ENCODE assay signal across 2 cellular contexts in the genomic region with DNA sequence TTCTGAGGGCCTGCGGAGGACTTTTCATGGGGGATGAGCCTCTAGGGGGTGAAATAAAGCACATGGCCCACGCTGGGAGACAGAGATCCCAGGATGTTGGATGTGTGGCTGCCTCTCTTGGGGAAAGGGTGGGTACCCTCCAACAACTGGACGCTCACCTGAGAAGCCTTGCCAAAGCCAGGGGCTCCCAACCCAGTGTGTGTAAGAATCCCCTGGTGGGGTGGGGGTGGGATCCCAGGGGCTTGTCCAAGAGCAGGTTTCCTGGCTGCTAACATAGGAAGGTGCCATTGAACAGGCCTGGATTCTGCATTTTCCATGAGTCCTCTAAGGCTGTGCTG.
TF ChIP-seq lines count a peak whose summit lies in the region.

No MANE protein-coding gene starts in this region.

TF ChIP-seq in liver, 16 proteins besides CTCF, POLR2A, EP300 and RAD21:
- TF ChIP-seq ZBTB33 (IDR thresholded peaks at IDR 0.05) (no peak), NR2F2 (IDR thresholded peaks at IDR 0.05) (no peak), JUND (IDR thresholded peaks at IDR 0.05) (no peak), HNF4A (conservative IDR thresholded peaks at IDR 0.05) (no peak), HNF4G (IDR thresholded peaks at IDR 0.05) (no peak), FOXA1 (IDR thresholded peaks at IDR 0.05) (no peak), GABPA (IDR thresholded peaks at IDR 0.05 in 1 of 2, conservative IDR thresholded peaks at IDR 0.05 in 1 of 2) (no peak)
- TF ChIP-seq, protein P1, sequence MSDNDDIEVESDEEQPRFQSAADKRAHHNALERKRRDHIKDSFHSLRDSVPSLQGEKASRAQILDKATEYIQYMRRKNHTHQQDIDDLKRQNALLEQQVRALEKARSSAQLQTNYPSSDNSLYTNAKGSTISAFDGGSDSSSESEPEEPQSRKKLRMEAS (IDR thresholded peaks at IDR 0.05), result no peak
- TF ChIP-seq, protein P2, sequence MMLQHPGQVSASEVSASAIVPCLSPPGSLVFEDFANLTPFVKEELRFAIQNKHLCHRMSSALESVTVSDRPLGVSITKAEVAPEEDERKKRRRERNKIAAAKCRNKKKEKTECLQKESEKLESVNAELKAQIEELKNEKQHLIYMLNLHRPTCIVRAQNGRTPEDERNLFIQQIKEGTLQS (IDR thresholded peaks at IDR 0.05), result no peak
- TF ChIP-seq, protein P3, sequence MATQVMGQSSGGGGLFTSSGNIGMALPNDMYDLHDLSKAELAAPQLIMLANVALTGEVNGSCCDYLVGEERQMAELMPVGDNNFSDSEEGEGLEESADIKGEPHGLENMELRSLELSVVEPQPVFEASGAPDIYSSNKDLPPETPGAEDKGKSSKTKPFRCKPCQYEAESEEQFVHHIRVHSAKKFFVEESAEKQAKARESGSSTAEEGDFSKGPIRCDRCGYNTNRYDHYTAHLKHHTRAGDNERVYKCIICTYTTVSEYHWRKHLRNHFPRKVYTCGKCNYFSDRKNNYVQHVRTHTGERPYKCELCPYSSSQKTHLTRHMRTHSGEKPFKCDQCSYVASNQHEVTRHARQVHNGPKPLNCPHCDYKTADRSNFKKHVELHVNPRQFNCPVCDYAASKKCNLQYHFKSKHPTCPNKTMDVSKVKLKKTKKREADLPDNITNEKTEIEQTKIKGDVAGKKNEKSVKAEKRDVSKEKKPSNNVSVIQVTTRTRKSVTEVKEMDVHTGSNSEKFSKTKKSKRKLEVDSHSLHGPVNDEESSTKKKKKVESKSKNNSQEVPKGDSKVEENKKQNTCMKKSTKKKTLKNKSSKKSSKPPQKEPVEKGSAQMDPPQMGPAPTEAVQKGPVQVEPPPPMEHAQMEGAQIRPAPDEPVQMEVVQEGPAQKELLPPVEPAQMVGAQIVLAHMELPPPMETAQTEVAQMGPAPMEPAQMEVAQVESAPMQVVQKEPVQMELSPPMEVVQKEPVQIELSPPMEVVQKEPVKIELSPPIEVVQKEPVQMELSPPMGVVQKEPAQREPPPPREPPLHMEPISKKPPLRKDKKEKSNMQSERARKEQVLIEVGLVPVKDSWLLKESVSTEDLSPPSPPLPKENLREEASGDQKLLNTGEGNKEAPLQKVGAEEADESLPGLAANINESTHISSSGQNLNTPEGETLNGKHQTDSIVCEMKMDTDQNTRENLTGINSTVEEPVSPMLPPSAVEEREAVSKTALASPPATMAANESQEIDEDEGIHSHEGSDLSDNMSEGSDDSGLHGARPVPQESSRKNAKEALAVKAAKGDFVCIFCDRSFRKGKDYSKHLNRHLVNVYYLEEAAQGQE (IDR thresholded peaks at IDR 0.05), result no peak

TF ChIP-seq in HepG2, 621 proteins besides CTCF, POLR2A, EP300 and RAD21:
- TF ChIP-seq ZFP82 (CRISPR knock-in tag; IDR thresholded peaks at IDR 0.05; ENCODE audit: borderline replicate concordance), result no peak
- TF ChIP-seq ZNF274 (CRISPR knock-in tag; IDR thresholded peaks at IDR 0.05), result no peak
- no peak for TF ChIP-seq ZNF317 (CRISPR knock-in tag; IDR thresholded peaks at IDR 0.05)
- no peak for TF ChIP-seq ZNF142 (CRISPR knock-in tag; IDR thresholded peaks at IDR 0.05)
- no peak for TF ChIP-seq ZBTB46 (CRISPR knock-in tag; IDR thresholded peaks at IDR 0.05; ENCODE audit: borderline replicate concordance)
- TF ChIP-seq FOXM1 (CRISPR knock-in tag; IDR thresholded peaks at IDR 0.05), result no peak
- TF ChIP-seq ZNF33B (CRISPR knock-in tag; IDR thresholded peaks at IDR 0.05), result no peak
- no peak for TF ChIP-seq PITX1 (CRISPR knock-in tag; IDR thresholded peaks at IDR 0.05)
